1 cellular context compared by ENCODE assay signal in genomic region chr19:9054768-9055167, GRCh38.
TF ChIP-seq lines count a peak whose summit lies in the region.

No MANE protein-coding gene starts in this region.

TF ChIP-seq in H1, 55 proteins besides CTCF, POLR2A, EP300 and RAD21 (continued from another document):
- TF ChIP-seq KDM1A (IDR thresholded peaks at IDR 0.05; ENCODE audit: borderline replicate concordance, low read length): no peak
- TF ChIP-seq SP4 (IDR thresholded peaks at IDR 0.05; ENCODE audit: low read length): no peak
- TF ChIP-seq RFX5 (IDR thresholded peaks at IDR 0.05; ENCODE audit: borderline replicate concordance, low read depth, low read length): no peak
- TF ChIP-seq BCL11A (IDR thresholded peaks at IDR 0.05; ENCODE audit: low read depth in 2 of 2, low read length in 2 of 2): no peak
- TF ChIP-seq JUND (IDR thresholded peaks at IDR 0.05; ENCODE audit: low read length): no peak
- no peak for TF ChIP-seq ASH2L (IDR thresholded peaks at IDR 0.05; ENCODE audit: low read length)
TF ChIP-seq in H1: peak in this region for 0.
